ENCODE assay signal across 8 cellular contexts in genomic region chr2:165953306-165953654, GRCh38. TPM values are rescaled to one million over a fixed set of nuclear protein-coding genes. Genes with fewer than 3 reads are reported as not detected.
DNase-seq lines count a peak whose midpoint lies in the region; ATAC-seq and TF ChIP-seq lines count a peak whose summit lies in the region.

No MANE protein-coding gene starts in this region.

- H3K27me3 ChIP-seq in SU-DHL-6 (ENCODE audit: low read length) (no peaks in the 10 kb centered on the region), iPS DF 6.9 (ENCODE audit: control insufficient read depth, insufficient read depth, low read length) (no peaks in the 10 kb centered on the region), stomach smooth muscle (ENCODE audit: control insufficient read depth in 1 of 2, insufficient read depth in 2 of 2, low read length in 2 of 2) (no peaks in the 10 kb centered on the region)

- TF ChIP-seq CTCF in CD14-positive monocyte (IDR thresholded peaks at IDR 0.05) (no peak), SU-DHL-6 (IDR thresholded peaks at IDR 0.05; ENCODE audit: insufficient read depth, low read length, poor library complexity, severe bottlenecking) (no peak)

- H3K9me3 Mint-ChIP-seq in CD14-positive monocyte = peaks cover 0 to 3% (median 0%) of the 10 kb centered on the region in 7 donors

- no peaks in the 10 kb centered on the region; the same call in 1 of the 2 replicates for H3K79me2 ChIP-seq in SU-DHL-6 (ENCODE audit: insufficient read depth, low read length)

- no peaks in the 10 kb centered on the region for H3K9me3 ChIP-seq in SU-DHL-6 (ENCODE audit: insufficient read depth, low read length)
- no peaks in the 10 kb centered on the region for H3K9me3 ChIP-seq in iPS DF 6.9 (ENCODE audit: control insufficient read depth, insufficient read depth, low read length)
- no peaks in the 10 kb centered on the region for H3K9me3 ChIP-seq in stomach smooth muscle (ENCODE audit: control insufficient read depth in 2 of 2, low read length in 2 of 2)

- H3K4me1 ChIP-seq in iPS DF 6.9 (ENCODE audit: control insufficient read depth, insufficient read depth, low read length) (no peaks in the 10 kb centered on the region), stomach smooth muscle (ENCODE audit: control insufficient read depth, insufficient read depth, low read length) (no peaks in the 10 kb centered on the region)

- peaks cover 6% of the 10 kb centered on the region; the same call in 1 of the 2 replicates for H3F3A ChIP-seq in SU-DHL-6 (ENCODE audit: insufficient read depth)

- no peaks in the 10 kb centered on the region for H3K9me2 ChIP-seq in SU-DHL-6 (replicated peaks; ENCODE audit: insufficient read depth, low read length)

- H2AFZ ChIP-seq in SU-DHL-6 (ENCODE audit: low read depth, low read length, severe bottlenecking) = peak overlapping the region; percentile 76

- H3K36me3 ChIP-seq in SU-DHL-6 (ENCODE audit: low read length) (peaks cover 8% of the 10 kb centered on the region; the same call in 1 of the 2 replicates), iPS DF 6.9 (ENCODE audit: control insufficient read depth, insufficient read depth, low read length) (peaks cover 2% of the 10 kb centered on the region; the same call in 1 of the 2 replicates), stomach smooth muscle (ENCODE audit: control insufficient read depth in 2 of 2, insufficient read depth in 2 of 2, low read length in 2 of 2) (no peaks in the 10 kb centered on the region)

- DNase-seq in CD14-positive monocyte (ENCODE audit: low spot score) (peak; percentile 45), iPS DF 6.9 (ENCODE audit: low read depth, low spot score) (no peak)
- no peak for DNase-seq in activated naive CD4-positive, alpha-beta T cell (lab: John Stamatoyannopoulos, UW)
- DNase-seq in activated CD8-positive, alpha-beta memory T cell treated with anti-CD3 and anti-CD28 coated beads for 24 hours = no peak

- H3K27ac ChIP-seq in SU-DHL-6 (ENCODE audit: low read depth, low read length) (no peak overlapping the region), iPS DF 6.9 (ENCODE audit: low read length) (no peak overlapping the region), stomach smooth muscle (ENCODE audit: low read length) (peak overlapping the region; percentile 59)

- H3K27me3 Mint-ChIP-seq in CD14-positive monocyte (ENCODE audit: low read depth in 3 of 3) = peaks cover 0 to 5% (median 0%) of the 10 kb centered on the region in 3 donors

- intact Hi-C loops in CD14-positive monocyte (cut with micrococcal nuclease) = loop anchor here in 1 of 2 donors (10.0 kb wide), 1 partner anchor 152 kb away; no protein-coding TSS in a partner anchor

- no peak overlapping the region for H3K4me3 Mint-ChIP-seq in CD14-positive monocyte

- H3K4me3 ChIP-seq in SU-DHL-6 (ENCODE audit: insufficient read depth, low read length, poor library complexity, severe bottlenecking) (peak overlapping the region; percentile 83), iPS DF 6.9 (ENCODE audit: low read length) (peak overlapping the region; percentile 75), stomach smooth muscle (ENCODE audit: low read length in 2 of 2) (peak overlapping the region; percentile 81 to 88)

- H4K20me1 ChIP-seq in SU-DHL-6 (ENCODE audit: low read depth, low read length) = no peaks in the 10 kb centered on the region

- H3K4me2 ChIP-seq in SU-DHL-6 (ENCODE audit: low read depth, low read length, poor library complexity, severe bottlenecking) = peak overlapping the region; percentile 91

- peaks cover 3 to 10% of the 10 kb centered on the region in 2 donors for H3K36me3 Mint-ChIP-seq in CD14-positive monocyte

- ATAC-seq in GM19452 (IDR thresholded peaks at IDR 0.05; ENCODE audit: unreplicated experiment) (peak; percentile 35), HG03521 (IDR thresholded peaks at IDR 0.05; ENCODE audit: unreplicated experiment) (peak; percentile 37)

- no peak overlapping the region for H3K27ac Mint-ChIP-seq in CD14-positive monocyte

- H3K9ac ChIP-seq in SU-DHL-6 (ENCODE audit: low read length) (peak overlapping the region; percentile 68), stomach smooth muscle (ENCODE audit: low read length in 2 of 2) (peak overlapping the region; percentile 75 to 79)

- no CpG with 5 or more reads among the region's 24 CpGs for WGBS in iPS DF 6.9 (ENCODE audit: insufficient coverage, insufficient read length)

- H3K4me1 Mint-ChIP-seq in CD14-positive monocyte = peaks cover 11% of the 10 kb centered on the region

RNA-seq across cellular contexts. Expression of gene TTC21B, which starts 0.3 kb away (rescaled TPM):
- 1 to 10 TPM; 3.1 to 3.8 TPM for polyA plus RNA-seq in CD14-positive monocyte
